Comparison of ENCODE assay signal across 16 cellular contexts in genomic region chr1:173057984-173058383, GRCh38. TPM values are rescaled to one million over a fixed set of nuclear protein-coding genes. Genes with fewer than 3 reads are reported as not detected.
"Had no signal": no experiment of that assay in that cellular context is flagged by ENCODE, and none has a peak within 500 bp of the region (broad histone marks: within the 10 kb centered on the region; RNA-seq: fewer than 3 reads in every experiment).

No MANE protein-coding gene starts in this region.

- ATAC-seq: sciatic nerve; stimulated activated effector memory CD8-positive, alpha-beta T cell treated with anti-CD3 and anti-CD28 coated beads, Interleukin-12 subunit alpha, Interleukin-12 subunit beta, amount 100 ng/mL, for 72 hours had no signal

- H3K36me3 ChIP-seq: thoracic aorta, upper lobe of left lung had no signal

- H3K27ac ChIP-seq: dorsolateral prefrontal cortex, thoracic aorta, upper lobe of left lung had no signal

- DNase-seq: activated B cell treated with CpG ODN at 0.5 μM for 24 hours; activated CD4-positive, alpha-beta memory T cell treated with anti-CD3 and anti-CD28 coated beads for 36 hours; activated CD4-positive, alpha-beta T cell treated with anti-CD3 and anti-CD28 coated beads for 4 hours; activated naive CD8-positive, alpha-beta T cell treated with anti-CD3 and anti-CD28 coated beads for 36 hours; activated T-cell treated with anti-CD3 and anti-CD28 coated beads for 4 hours; amniotic stem cell; caudate nucleus; dorsolateral prefrontal cortex; immature natural killer cell; stimulated activated CD4-positive, alpha-beta T cell treated with anti-CD3 and anti-CD28 coated beads, Interleukin-4, amount 100 ng/mL, for 1 hour; upper lobe of left lung had no signal

- H3K4me2 ChIP-seq: smooth muscle cell had no signal

- H3K4me3 ChIP-seq: dorsolateral prefrontal cortex, smooth muscle cell, thoracic aorta, upper lobe of left lung had no signal

- H3K9me3 ChIP-seq: thoracic aorta, upper lobe of left lung had no signal

- H3K27me3 ChIP-seq: dorsolateral prefrontal cortex, upper lobe of left lung had no signal

RNA-seq across cellular contexts. Expression of gene TNFSF18, which starts 7.2 kb away (rescaled TPM):
- polyA plus RNA-seq: immature natural killer cell, liver had no signal
